Comparison of ENCODE assay signal across 24 cellular contexts in genomic region chr3:111758642-111759041, GRCh38.
A peak's percentile ranks its signal among the peaks of the same experiment; 100 is the strongest.
DNase-seq lines count a peak whose midpoint lies in the region; ATAC-seq and TF ChIP-seq lines count a peak whose summit lies in the region.
"Had no signal": no experiment of that assay in that cellular context is flagged by ENCODE, and none has a peak within 500 bp of the region (broad histone marks: within the 10 kb centered on the region; RNA-seq: fewer than 3 reads in every experiment).

No MANE protein-coding gene starts in this region.

- H2BK15ac ChIP-seq in mesendoderm (replicated peaks; ENCODE audit: low read depth), result no peak overlapping the region

- no peak overlapping the region for H4K5ac ChIP-seq in mesendoderm (ENCODE audit: low read length)

- intact Hi-C loops in mammary epithelial cell (cut with micrococcal nuclease) (no loop called here), breast epithelium (cut with DNase I; ENCODE audit: low total_unique reads) (no loop called here), Right ventricle myocardium superior (cut with DNase I) (no loop called here)

- H3K36me3 ChIP-seq in mammary epithelial cell (ENCODE audit: insufficient read depth, low read length), result no peaks in the 10 kb centered on the region
- H3K36me3 ChIP-seq in breast epithelium, result no peaks in the 10 kb centered on the region
- H3K36me3 ChIP-seq in mesendoderm (ENCODE audit: control insufficient read depth, insufficient read depth, low read length), result no peaks in the 10 kb centered on the region

- no peak overlapping the region for H3K56ac ChIP-seq in mesendoderm (ENCODE audit: low read length)

- H3K4me3 ChIP-seq in mammary epithelial cell (replicated peaks in 1 of 3; ENCODE audit: insufficient read depth in 1 of 3, low read depth in 2 of 3, low read length in 3 of 3) (no peak overlapping the region), breast epithelium (no peak overlapping the region), mesendoderm (ENCODE audit: low read length) (no peak overlapping the region)
- H3K4me3 ChIP-seq: body of pancreas, GM12878 had no signal

- H3K9me3 ChIP-seq in mammary epithelial cell (replicated peaks; ENCODE audit: insufficient read depth, low read length) (no peaks in the 10 kb centered on the region), breast epithelium (no peaks in the 10 kb centered on the region)
- H3K9me3 ChIP-seq: body of pancreas had no signal

- no peak overlapping the region for H2AFZ ChIP-seq in mammary epithelial cell (ENCODE audit: low read depth, low read length)

- no peak for ATAC-seq in HG03025 (IDR thresholded peaks at IDR 0.05; ENCODE audit: low FRiP score, unreplicated experiment)
- no peak for ATAC-seq in HG02759 (IDR thresholded peaks at IDR 0.05; ENCODE audit: unreplicated experiment)
- no peak for ATAC-seq in Right ventricle myocardium superior (ENCODE audit: poor library complexity)
- ATAC-seq: activated CD8-positive, alpha-beta memory T cell treated with anti-CD3 and anti-CD28 coated beads, Interleukin-2, amount 10 ng/mL, durations not matched to agents 7 days and 5 days; body of pancreas; GM12878; Panc1; SK-N-SH treated with all-trans-retinoic acid at 6 μM for 48 hours had no signal

- 69% methylated on average over 6 of the region's 6 CpGs for WGBS in mammary epithelial cell (ENCODE audit: low coverage, missing lambda C conversion rate)
- no CpG with 5 or more reads among the region's 6 CpGs for WGBS in mesendoderm (ENCODE audit: extremely low coverage, insufficient coverage, low lambda C conversion rate)

- POLR2A ChIA-PET in RWPE1 (lab: Yijun Ruan, JAX; ENCODE audit: low non-redundant PET), result interaction anchor here (1.0 kb wide), 1 partner anchor 101 kb away, joined by 3 read pairs; no protein-coding TSS in a partner anchor

- H3K27me3 ChIP-seq in mammary epithelial cell (ENCODE audit: insufficient read depth, low read length), result no peaks in the 10 kb centered on the region
- no peaks in the 10 kb centered on the region for H3K27me3 ChIP-seq in breast epithelium
- no peaks in the 10 kb centered on the region for H3K27me3 ChIP-seq in mesendoderm (ENCODE audit: insufficient read depth, low read length, poor library complexity)
- H3K27me3 ChIP-seq: body of pancreas had no signal

- no peak for TF ChIP-seq POLR2A in breast epithelium (IDR thresholded peaks at IDR 0.05)

- TF ChIP-seq CTCF in mammary epithelial cell (conservative IDR thresholded peaks at IDR 0.05 in 1 of 2, IDR thresholded peaks at IDR 0.05 in 1 of 2; ENCODE audit: extremely low read depth in 1 of 2, insufficient read depth in 1 of 2, low read depth in 1 of 2, low read length in 2 of 2) (no peak), breast epithelium (IDR thresholded peaks at IDR 0.05) (no peak), RWPE1 (conservative IDR thresholded peaks at IDR 0.05; ENCODE audit: low read depth) (no peak)

- H3K4me1 ChIP-seq in mammary epithelial cell (ENCODE audit: insufficient read depth, low read length) (peaks cover 40% of the 10 kb centered on the region), breast epithelium (no peaks in the 10 kb centered on the region), mesendoderm (ENCODE audit: control insufficient read depth, low read depth, low read length) (no peaks in the 10 kb centered on the region)

- H2AK5ac ChIP-seq in mesendoderm (ENCODE audit: low read length), result no peak overlapping the region

- H3K4me2 ChIP-seq in mammary epithelial cell (ENCODE audit: insufficient read depth, low read depth, low read length) (no peak overlapping the region), mesendoderm (ENCODE audit: low read length) (no peak overlapping the region)
- H3K4me2 ChIP-seq: KMS-11 had no signal

- H3K9ac ChIP-seq in mammary epithelial cell (ENCODE audit: insufficient read depth, low read length) (no peak overlapping the region), mesendoderm (ENCODE audit: low read length) (no peak overlapping the region)
- H3K9ac ChIP-seq: KMS-11 had no signal

- no peak overlapping the region for H2BK5ac ChIP-seq in mesendoderm (ENCODE audit: low read length)

- H3K79me2 ChIP-seq in mammary epithelial cell (ENCODE audit: insufficient read depth, low read length), result no peaks in the 10 kb centered on the region
- H3K79me2 ChIP-seq in mesendoderm (ENCODE audit: control insufficient read depth, insufficient read depth, low read length), result no peaks in the 10 kb centered on the region

- no peak overlapping the region for H4K8ac ChIP-seq in mesendoderm (ENCODE audit: low read depth, low read length)

- H4K20me1 ChIP-seq in mammary epithelial cell (ENCODE audit: insufficient read depth, low read length), result no peaks in the 10 kb centered on the region

- H3K27ac ChIP-seq in mammary epithelial cell (ENCODE audit: insufficient read depth, low read depth, low read length) (no peak overlapping the region), breast epithelium (no peak overlapping the region), RWPE1 (no peak overlapping the region), epithelial cell of prostate (peak overlapping the region; percentile 98), mesendoderm (ENCODE audit: low read depth, low read length) (no peak overlapping the region)
- H3K27ac ChIP-seq: body of pancreas, KMS-11 had no signal

- no peak overlapping the region for H3K4ac ChIP-seq in mesendoderm (ENCODE audit: low read depth, low read length)

- in situ Hi-C loops in mammary epithelial cell (cut with MboI; ENCODE audit: low sequenced_read_pairs in 2 of 2), result no loop called here

- H3K18ac ChIP-seq in mesendoderm (ENCODE audit: low read length), result no peak overlapping the region

- BruUV-seq in mammary epithelial cell (replicated peaks; lab: Mats Ljungman, UMichigan), result no TSS peak

- dilution Hi-C loops in mammary epithelial cell (cut with HindIII; ENCODE audit: low sequenced_read_pairs), result no loop called here

- CTCF ChIA-PET in mammary epithelial cell (lab: Charles Lee; ENCODE audit: low non-redundant PET) (no interaction called here), RWPE1 (lab: Yijun Ruan, JAX) (interaction anchor here (0.6 to 1.2 kb wide), 2 partner anchors 8 to 828 kb away, joined by 3 to 5 read pairs; no protein-coding TSS in a partner anchor)

- H2BK120ac ChIP-seq in mesendoderm (ENCODE audit: low read depth, low read length), result no peak overlapping the region

- DNase-seq in mammary epithelial cell (peak; percentile 62), breast epithelium (ENCODE audit: low spot score in 2 of 2) (no peak), RWPE1 (ENCODE audit: low spot score) (peak; percentile 17), epithelial cell of prostate (ENCODE audit: low read depth, low spot score) (no peak), mesendoderm (no peak), Right ventricle myocardium superior (no peak)
- DNase-seq: ACHN; activated CD4-positive, CD25-positive, alpha-beta regulatory T cell treated with anti-CD3 and anti-CD28 coated beads, Interleukin-2, amount 50 U/mL, for 72 hours; activated CD8-positive, alpha-beta memory T cell treated with anti-CD3 and anti-CD28 coated beads, Interleukin-2, amount 10 ng/mL, durations not matched to agents 7 days and 5 days; body of pancreas; C1 segment of cervical spinal cord; kidney glomerular epithelial cell; naive B cell; NCI-H1105 treated with DMSO at 0.1 percent for 48 hours; NCI-H2081; NCI-H446; substantia nigra; T1000 had no signal

- H3K79me1 ChIP-seq in mesendoderm (ENCODE audit: low read length), result no peaks in the 10 kb centered on the region

- H3K23ac ChIP-seq in mesendoderm (ENCODE audit: low read length), result no peak overlapping the region

Comparison
In these comparisons a context has a peak if more than half of its experiments do, and no peak if none do; other contexts are left out.
1. DNase-seq: peak in mammary epithelial cell (single experiment) and RWPE1 (single experiment); none in breast epithelium (0 of 2), epithelial cell of prostate (single experiment), mesendoderm (single experiment) and Right ventricle myocardium superior (single experiment).